In genomic region chr4:87011340-87012034, GRCh38 we compare ENCODE assay signal across 8 cellular contexts.
DNase-seq lines count a peak whose midpoint lies in the region; ATAC-seq and TF ChIP-seq lines count a peak whose summit lies in the region.

No MANE protein-coding gene starts in this region.

- H3K27me3 ChIP-seq in BJ (ENCODE audit: control insufficient read depth, insufficient read depth, low read length), result no peaks in the 10 kb centered on the region
- no peaks in the 10 kb centered on the region for H3K27me3 ChIP-seq in IMR-90 (ENCODE audit: control insufficient read depth, insufficient read depth, low read length)

- TF ChIP-seq CTCF in BJ (IDR thresholded peaks at IDR 0.05; ENCODE audit: insufficient read depth, low read depth, low read length) (no peak), IMR-90 (conservative IDR thresholded peaks at IDR 0.05; ENCODE audit: low read depth, low read length) (no peak), mucosa of descending colon (IDR thresholded peaks at IDR 0.05) (no peak)

- no peak overlapping the region for H4K8ac ChIP-seq in IMR-90 (ENCODE audit: low read depth in 2 of 2, low read length in 2 of 2)

- dilution Hi-C loops in IMR-90 (cut with HindIII; ENCODE audit: low sequenced_read_pairs, unreplicated experiment), result no loop called here

- 20% methylated on average over 1 of the region's 5 CpGs; no CpG with 5 or more reads in 1 of the 2 experiments for WGBS in IMR-90 (ENCODE audit: extremely low coverage in 2 of 2, insufficient read length in 1 of 2), 2 experiments

- H2BK20ac ChIP-seq in IMR-90 (ENCODE audit: low read depth, low read length), result no peak overlapping the region

- H2AFZ ChIP-seq in IMR-90 (replicated peaks; ENCODE audit: low read length, poor library complexity), result no peak overlapping the region

- 0 out of 2 replicates have a peak, but pooled peaks have one; percentile 5 for TF ChIP-seq RAD21 in IMR-90 (IDR thresholded peaks at IDR 0.05; ENCODE audit: low read length)

- peaks cover 2% of the 10 kb centered on the region; the same call in 1 of the 2 replicates for H3K9me1 ChIP-seq in IMR-90 (ENCODE audit: insufficient read depth, low read length)

- H3K36me3 ChIP-seq in BJ (ENCODE audit: control insufficient read depth, insufficient read depth, low read length), result no peaks in the 10 kb centered on the region
- H3K36me3 ChIP-seq in IMR-90 (ENCODE audit: control insufficient read depth, insufficient read depth, low read length), result no peaks in the 10 kb centered on the region
- no peaks in the 10 kb centered on the region for H3K36me3 ChIP-seq in mucosa of descending colon (ENCODE audit: low read depth)

- H2BK5ac ChIP-seq in IMR-90 (ENCODE audit: low read depth, low read length, poor library complexity, severe bottlenecking), result peak overlapping the region; percentile 63

- peak; percentile 6; the same call in 1 of the 2 replicates for ATAC-seq in IMR-90 (ENCODE audit: low read depth)
- ATAC-seq in mucosa of descending colon, result peak; percentile 6

- no TSS peak for BruUV-seq in IMR-90 (replicated peaks; lab: Mats Ljungman, UMichigan)

- no peak overlapping the region for H2BK120ac ChIP-seq in IMR-90 (ENCODE audit: low read depth, low read length)

- CTCF ChIA-PET in BJ (lab: Yijun Ruan, JAX) (interaction anchor here (0.7 to 1.5 kb wide), 6 partner anchors 13 to 139 kb away, joined by 3 to 6 read pairs (median 3); no protein-coding TSS in a partner anchor), IMR-90 (lab: Yijun Ruan, JAX) (interaction anchor here (0.6 kb wide), 1 partner anchor 77 kb away, joined by 5 read pairs; the partner anchor contains the start of gene AFF1)

- intact Hi-C loops in IMR-90 (cut with micrococcal nuclease) (loop anchor here (5.0 kb wide), 1 partner anchor 46 kb away; no protein-coding TSS in a partner anchor), mucosa of descending colon (cut with DNase I, micrococcal nuclease) (loop anchor here in 1 of 2 donors (5.0 kb wide), 1 partner anchor 74 kb away; the partner anchor contains the start of gene AFF1)

- H3K4me2 ChIP-seq in IMR-90 (ENCODE audit: low read depth, low read length), result peak overlapping the region; percentile 20; the same call in 1 of the 2 replicates

- H3K23ac ChIP-seq in IMR-90 (ENCODE audit: low read depth, low read length), result no peak overlapping the region

- no peak overlapping the region for H3K4ac ChIP-seq in IMR-90 (ENCODE audit: low read depth, low read length)

- no peak overlapping the region for H3K18ac ChIP-seq in IMR-90 (ENCODE audit: low read depth, low read length)

- no peak overlapping the region for H2BK15ac ChIP-seq in IMR-90 (ENCODE audit: low read depth, low read length)

- no peaks in the 10 kb centered on the region; the same call in none of the 2 replicates for H4K20me1 ChIP-seq in IMR-90 (ENCODE audit: insufficient read depth, low read length)

- H3K4me1 ChIP-seq in IMR-90 (ENCODE audit: control insufficient read depth, insufficient read depth, low read length) (peaks cover 6% of the 10 kb centered on the region), mucosa of descending colon (ENCODE audit: low read depth) (peaks cover 56% of the 10 kb centered on the region)

- no peak overlapping the region for H4K91ac ChIP-seq in IMR-90 (ENCODE audit: insufficient read depth, low read depth, low read length)

- H4K5ac ChIP-seq in IMR-90 (ENCODE audit: low read depth, low read length), result no peak overlapping the region

- POLR2A ChIA-PET in BJ (lab: Charles Lee) (interaction anchor here (1.2 kb wide), 1 partner anchor 91 kb away, joined by 6 read pairs; no protein-coding TSS in a partner anchor), IMR-90 (lab: Charles Lee; ENCODE audit: unreplicated experiment) (interaction anchor here (0.6 kb wide), 1 partner anchor 89 kb away, joined by 3 read pairs; no protein-coding TSS in a partner anchor)

- H3K9me3 ChIP-seq in IMR-90 (ENCODE audit: control insufficient read depth, insufficient read depth, low read length) (no peaks in the 10 kb centered on the region), mucosa of descending colon (no peaks in the 10 kb centered on the region)

- H2AK5ac ChIP-seq in IMR-90 (ENCODE audit: low read depth, low read length), result no peak overlapping the region

- H3K4me3 ChIP-seq in BJ (ENCODE audit: low read depth, low read length) (no peak overlapping the region), IMR-90 (ENCODE audit: insufficient read depth, low read depth, low read length) (no peak overlapping the region), mucosa of descending colon (no peak overlapping the region)

- H3K27ac ChIP-seq in IMR-90 (ENCODE audit: insufficient read depth, low read length), result no peak overlapping the region

- no peak overlapping the region for H2AK9ac ChIP-seq in IMR-90 (replicated peaks; ENCODE audit: low read depth, low read length, poor library complexity)

- peak; percentile 54 for DNase-seq in BJ (ENCODE audit: low read depth)
- DNase-seq in IMR-90, result peak; percentile 89
- DNase-seq in brain pericyte (ENCODE audit: low read depth, low spot score), result peak; percentile 20
- no peak for DNase-seq in mucosa of descending colon
- DNase-seq in iPS-NIHi7 (ENCODE audit: extremely low spot score), result no peak
- DNase-seq in activated gamma-delta T cell treated with Interleukin-2 at 50 U/mL for 16 hours, result no peak
- no peak for DNase-seq in NCI-H1417 treated with DMSO at 0.1 percent for 48 hours (lab: John Stamatoyannopoulos, UW)
- DNase-seq in NK-92 treated with Interleukin-12 subunit alpha and Interleukin-12 subunit beta, amount 100 ng/mL, for 24 hours (lab: John Stamatoyannopoulos, UW), result no peak

- TF ChIP-seq POLR2A in IMR-90 (IDR thresholded peaks at IDR 0.05; ENCODE audit: low read depth, low read length), result no peak

- no peak overlapping the region for H3K14ac ChIP-seq in IMR-90 (replicated peaks; ENCODE audit: low read depth, low read length)

- H3K79me1 ChIP-seq in IMR-90 (ENCODE audit: low read depth in 1 of 2, low read length in 2 of 2), result peaks cover 10 to 53% of the 10 kb centered on the region in 2 experiments

- H3K9ac ChIP-seq in IMR-90 (ENCODE audit: low read depth, low read length), result no peak overlapping the region

- in situ Hi-C loops in IMR-90 (cut with MboI; ENCODE audit: low sequenced_read_pairs), result no loop called here

- no peak overlapping the region for H3K56ac ChIP-seq in IMR-90 (ENCODE audit: extremely low read depth, insufficient read depth, low read length)

TF ChIP-seq in IMR-90, 13 proteins besides CTCF, POLR2A, EP300 and RAD21:
- TF ChIP-seq MAZ (IDR thresholded peaks at IDR 0.05; ENCODE audit: borderline replicate concordance, low read depth, low read length) (no peak), SMC3 (IDR thresholded peaks at IDR 0.05; ENCODE audit: low read depth, low read length) (no peak), NFE2L2 (IDR thresholded peaks at IDR 0.05; ENCODE audit: low read depth, low read length) (no peak), RFX5 (IDR thresholded peaks at IDR 0.05; ENCODE audit: low read depth, low read length) (no peak), RCOR1 (IDR thresholded peaks at IDR 0.05; ENCODE audit: insufficient replicate concordance, low read length) (no peak), USF2 (IDR thresholded peaks at IDR 0.05; ENCODE audit: low read depth, low read length) (peak; percentile 42; the same call in 1 of the 2 replicates), BHLHE40 (IDR thresholded peaks at IDR 0.05; ENCODE audit: low read depth, low read length) (no peak), MXI1 (IDR thresholded peaks at IDR 0.05; ENCODE audit: borderline replicate concordance, low read depth, low read length) (0 out of 2 replicates have a peak, but pooled peaks have one; percentile 21), ELK1 (IDR thresholded peaks at IDR 0.05; ENCODE audit: borderline replicate concordance, low read depth, low read length) (no peak), CHD1 (IDR thresholded peaks at IDR 0.05; ENCODE audit: low read depth, low read length) (no peak), FOS (IDR thresholded peaks at IDR 0.05; ENCODE audit: low read depth, low read length) (peak; percentile 86), MAFK (IDR thresholded peaks at IDR 0.05; ENCODE audit: low read depth, low read length) (no peak), CEBPB (IDR thresholded peaks at IDR 0.05; ENCODE audit: low read depth, low read length) (no peak)

Comparison
In these comparisons a context has a peak if more than half of its experiments do, and no peak if none do; other contexts are left out.
1. DNase-seq: peak in BJ (single experiment), IMR-90 (single experiment) and brain pericyte (single experiment); none in mucosa of descending colon (0 of 3), iPS-NIHi7 (single experiment), activated gamma-delta T cell treated with Interleukin-2 at 50 U/mL for 16 hours (single experiment), NCI-H1417 treated with DMSO at 0.1 percent for 48 hours (single experiment) and NK-92 treated with Interleukin-12 subunit alpha and Interleukin-12 subunit beta, amount 100 ng/mL, for 24 hours (single experiment).